In genomic region chr3:25495726-25496125, GRCh38 we compare ENCODE assay signal across 31 cellular contexts.
"Had no signal": no experiment of that assay in that cellular context is flagged by ENCODE, and none has a peak within 500 bp of the region (broad histone marks: within the 10 kb centered on the region; RNA-seq: fewer than 3 reads in every experiment).

No MANE protein-coding gene starts in this region.

- H3K4me3 ChIP-seq: adrenal gland, cardiac muscle cell, MG63, SJCRH30, SK-N-MC had no signal

- DNase-seq: activated CD4-positive, alpha-beta T cell treated with anti-CD3 and anti-CD28 coated beads, Interleukin-2, amount 10 ng/mL, durations not matched to agents 24 days and 14 days; activated CD4-positive, alpha-beta T cell treated with anti-CD3 and anti-CD28 coated beads, Interleukin-2, amount 50 U/mL, for 4 hours; activated CD8-positive, alpha-beta T cell treated with anti-CD3 and anti-CD28 coated beads for 36 hours; activated gamma-delta T cell treated with Interleukin-2 at 50 U/mL for 16 hours; activated naive CD4-positive, alpha-beta T cell treated with anti-CD3 and anti-CD28 coated beads for 36 hours; activated T-cell treated with anti-CD3 and anti-CD28 coated beads, Interleukin-2, amount 50 U/mL, for 1 hour; activated T-cell treated with anti-CD3 and anti-CD28 coated beads, Interleukin-2, amount 50 U/mL, for 72 hours; adrenal gland; anterior cingulate cortex; Karpas-422; MG63; NCI-H1048; NCI-H1105 treated with DMSO at 0.1 percent for 48 hours; NCI-H1436; NCI-H1694; NCI-H1930; NCI-H2081 treated with DMSO at 0.1 percent for 48 hours; NCI-H226; NCI-H446 treated with DMSO at 0.1 percent for 48 hours; NCI-H524; SHP77; SJCRH30; T-cell; T-helper 2 cell; T-helper 9 cell; WERI-Rb-1 had no signal

- ATAC-seq: activated CD8-positive, alpha-beta T cell treated with anti-CD3 and anti-CD28 coated beads for 36 hours; activated naive CD4-positive, alpha-beta T cell treated with anti-CD3 and anti-CD28 coated beads, Interleukin-2, amount 50 U/mL, for 72 hours; activated T-cell treated with anti-CD3 and anti-CD28 coated beads, Interleukin-2, amount 50 U/mL, for 72 hours; activated T-helper 17 cell treated with anti-CD3 and anti-CD28 coated beads, Interleukin-2, amount 50 U/mL, for 72 hours; Panc1; T-cell had no signal
